Comparison of ENCODE assay signal across 21 cellular contexts in genomic region chr4:8025668-8026067, GRCh38.
DNase-seq lines count a peak whose midpoint lies in the region; TF ChIP-seq lines count a peak whose summit lies in the region.
"Had no signal": no experiment of that assay in that cellular context is flagged by ENCODE, and none has a peak within 500 bp of the region (broad histone marks: within the 10 kb centered on the region; RNA-seq: fewer than 3 reads in every experiment).

No MANE protein-coding gene starts in this region.

- H3K27me3 ChIP-seq in osteoblast (ENCODE audit: insufficient read depth, low read length): peaks cover 24% of the 10 kb centered on the region

- H3K4me1 Mint-ChIP-seq in activated naive CD8-positive, alpha-beta T cell treated with anti-CD3 and anti-CD28 coated beads for 36 hours: no peaks in the 10 kb centered on the region
- H3K4me1 Mint-ChIP-seq: CD8-positive, alpha-beta memory T cell had no signal

- no peaks in the 10 kb centered on the region for H3K9me3 Mint-ChIP-seq in activated naive CD8-positive, alpha-beta T cell treated with anti-CD3 and anti-CD28 coated beads for 36 hours
- H3K9me3 Mint-ChIP-seq: CD8-positive, alpha-beta memory T cell; H9; HFFc6 had no signal

- H3K4me3 Mint-ChIP-seq in activated naive CD8-positive, alpha-beta T cell treated with anti-CD3 and anti-CD28 coated beads for 36 hours: no peak overlapping the region
- H3K4me3 Mint-ChIP-seq: CD8-positive, alpha-beta memory T cell; H9; HFFc6 had no signal

- H3K27ac ChIP-seq in angular gyrus (ENCODE audit: low read depth, low read length) (peak overlapping the region; percentile 14), osteoblast (ENCODE audit: low read depth, low read length) (no peak overlapping the region)
- H3K27ac ChIP-seq: C4-2B, SJCRH30 had no signal

- H4K20me1 ChIP-seq in osteoblast (ENCODE audit: insufficient read depth, low read length): no peaks in the 10 kb centered on the region

- no peaks in the 10 kb centered on the region for H3K36me3 ChIP-seq in osteoblast (ENCODE audit: insufficient read depth, low read length)
- H3K36me3 ChIP-seq: SJCRH30 had no signal

- no peaks in the 10 kb centered on the region for H3K4me1 ChIP-seq in osteoblast (ENCODE audit: insufficient read depth, low read length)

- H3K79me2 ChIP-seq in osteoblast (ENCODE audit: insufficient read depth, low read length): no peaks in the 10 kb centered on the region

- no peaks in the 10 kb centered on the region for H3K27me3 Mint-ChIP-seq in activated naive CD8-positive, alpha-beta T cell treated with anti-CD3 and anti-CD28 coated beads for 36 hours
- H3K27me3 Mint-ChIP-seq: CD8-positive, alpha-beta memory T cell had no signal

- no peaks in the 10 kb centered on the region for H3K9me3 ChIP-seq in osteoblast (ENCODE audit: low read depth, low read length)
- H3K9me3 ChIP-seq: SJCRH30 had no signal

- DNase-seq in A172 (ENCODE audit: low spot score) (peak; percentile 35), HT1080 (ENCODE audit: low read depth) (peak; percentile 20), osteoblast (ENCODE audit: insufficient read length, low spot score, missing footprints) (peak; percentile 82), DMS 273 treated with DMSO at 0.1 percent for 48 hours (lab: John Stamatoyannopoulos, UW) (no peak), kidney glomerular epithelial cell (lab: John Stamatoyannopoulos, UW) (no peak)
- DNase-seq in activated naive CD8-positive, alpha-beta T cell treated with anti-CD3 and anti-CD28 coated beads for 36 hours: no peak
- DNase-seq: 8988T; Calu3; CD8-positive, alpha-beta memory T cell; H9; HFFc6; NCI-H1092; NCI-H1436 treated with DMSO at 0.1 percent for 48 hours; NCI-H1930; NCI-H226; NCI-H510A treated with DMSO at 0.1 percent for 48 hours; NCI-H774; NK-92 treated with Interleukin-12 subunit alpha and Interleukin-12 subunit beta, amount 100 ng/mL, for 24 hours had no signal

- no peak overlapping the region for H3K4me3 ChIP-seq in osteoblast (ENCODE audit: insufficient read depth, low read length)
- H3K4me3 ChIP-seq: SJCRH30 had no signal

- H2AFZ ChIP-seq in osteoblast (ENCODE audit: low read length): no peak overlapping the region

- no peaks in the 10 kb centered on the region for H3K36me3 Mint-ChIP-seq in activated naive CD8-positive, alpha-beta T cell treated with anti-CD3 and anti-CD28 coated beads for 36 hours

- no peak overlapping the region for H3K27ac Mint-ChIP-seq in activated naive CD8-positive, alpha-beta T cell treated with anti-CD3 and anti-CD28 coated beads for 36 hours
- H3K27ac Mint-ChIP-seq: CD8-positive, alpha-beta memory T cell; HFFc6 had no signal

- TF ChIP-seq CTCF in osteoblast (IDR thresholded peaks at IDR 0.05; ENCODE audit: extremely low read depth, low read depth, low read length): no peak

- H3K4me2 ChIP-seq in osteoblast (ENCODE audit: insufficient read depth, low read length): no peak overlapping the region

Comparison
In these comparisons a context has a peak if more than half of its experiments do, and no peak if none do; other contexts are left out.
1. DNase-seq: peak in A172 (single experiment), HT1080 (single experiment) and osteoblast (single experiment); none in activated naive CD8-positive, alpha-beta T cell treated with anti-CD3 and anti-CD28 coated beads for 36 hours (single experiment), DMS 273 treated with DMSO at 0.1 percent for 48 hours (single experiment) and kidney glomerular epithelial cell (single experiment).